ENCODE assay signal across 19 cellular contexts in the genomic region with DNA sequence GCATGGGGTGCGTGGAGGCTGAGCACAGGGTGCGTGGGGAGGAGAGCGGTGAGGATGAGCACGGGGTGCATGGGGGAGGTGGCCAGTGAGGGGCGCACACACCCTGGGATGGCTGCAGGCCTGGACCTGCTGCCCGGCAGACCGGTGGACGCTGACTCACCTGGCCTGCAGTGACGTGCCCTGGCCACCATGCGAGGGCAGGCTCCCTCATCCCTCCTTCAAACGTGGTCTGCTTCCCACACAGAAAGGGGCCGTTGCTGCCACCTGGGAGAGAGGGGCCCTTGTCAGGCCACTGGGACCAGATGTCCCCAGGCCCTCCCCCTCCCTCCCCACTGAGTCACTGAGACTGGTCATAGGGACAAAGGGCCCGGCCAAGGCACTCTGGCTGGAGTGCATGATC. TPM values are rescaled to one million over a fixed set of nuclear protein-coding genes. Genes with fewer than 3 reads are reported as not detected.
DNase-seq lines count a peak whose midpoint lies in the region; TF ChIP-seq lines count a peak whose summit lies in the region.
"Had no signal": no experiment of that assay in that cellular context is flagged by ENCODE, and none has a peak within 500 bp of the region (broad histone marks: within the 10 kb centered on the region; RNA-seq: fewer than 3 reads in every experiment).

No MANE protein-coding gene starts in this region.

- H3K4me1 ChIP-seq in osteoblast (ENCODE audit: insufficient read depth, low read length) (no peaks in the 10 kb centered on the region), right atrium auricular region (no peaks in the 10 kb centered on the region), esophagus squamous epithelium (peaks cover 0 to 15% (median 1%) of the 10 kb centered on the region in 3 donors)
- H3K4me1 ChIP-seq: ascending aorta had no signal

- no peak overlapping the region for H3K4me2 ChIP-seq in osteoblast (ENCODE audit: insufficient read depth, low read length)

- no peak overlapping the region for H3K27ac ChIP-seq in brain microvascular endothelial cell
- H3K27ac ChIP-seq in osteoblast (ENCODE audit: low read depth, low read length), result no peak overlapping the region
- H3K27ac ChIP-seq in right atrium auricular region, result no peak overlapping the region
- no peak overlapping the region for H3K27ac ChIP-seq in esophagus squamous epithelium
- H3K27ac ChIP-seq: ascending aorta, C4-2B, epithelial cell of prostate had no signal

- H3K4me3 ChIP-seq in brain microvascular endothelial cell (ENCODE audit: low read depth, low read length) (no peak overlapping the region), osteoblast (ENCODE audit: insufficient read depth, low read length) (no peak overlapping the region), right atrium auricular region (no peak overlapping the region), esophagus squamous epithelium (no peak overlapping the region)
- H3K4me3 ChIP-seq: ascending aorta had no signal

- H2AFZ ChIP-seq in osteoblast (ENCODE audit: low read length), result no peak overlapping the region

- no peaks in the 10 kb centered on the region for H4K20me1 ChIP-seq in osteoblast (ENCODE audit: insufficient read depth, low read length)

- no peak for TF ChIP-seq POLR2A in esophagus squamous epithelium (IDR thresholded peaks at IDR 0.05)

- peak; percentile 38 for DNase-seq in HK-2 (ENCODE audit: unreplicated experiment)
- no peak for DNase-seq in brain microvascular endothelial cell
- peak; percentile 95 for DNase-seq in osteoblast (ENCODE audit: insufficient read length, low spot score, missing footprints)
- no peak for DNase-seq in right atrium auricular region (ENCODE audit: low spot score)
- no peak for DNase-seq in esophagus squamous epithelium (lab: John Stamatoyannopoulos, UW)
- DNase-seq: activated CD4-positive, alpha-beta T cell treated with anti-CD3 and anti-CD28 coated beads for 48 hours; activated naive CD4-positive, alpha-beta T cell treated with anti-CD3 and anti-CD28 coated beads for 36 hours; activated T-cell treated with anti-CD3 and anti-CD28 coated beads for 4 hours; DMS79; naive thymus-derived CD8-positive, alpha-beta T cell; NCI-H1694; NCI-H2227 treated with DMSO at 0.1 percent for 48 hours; Right ventricle myocardium superior; stimulated activated naive CD8-positive, alpha-beta T cell treated with anti-CD3 and anti-CD28 coated beads, Interleukin-15, Interleukin-2, amounts not matched to agents 100 U/mL and 50 U/mL, for 24 hours had no signal

- intact Hi-C loops in esophagus squamous epithelium (cut with DNase I), result no loop called here

- TF ChIP-seq CTCF in brain microvascular endothelial cell (IDR thresholded peaks at IDR 0.05; ENCODE audit: low read depth, low read length, missing control alignments), result peak; percentile 33
- TF ChIP-seq CTCF in osteoblast (IDR thresholded peaks at IDR 0.05; ENCODE audit: extremely low read depth, low read depth, low read length), result no peak
- no peak for TF ChIP-seq CTCF in right atrium auricular region (IDR thresholded peaks at IDR 0.05)
- TF ChIP-seq CTCF in esophagus squamous epithelium (IDR thresholded peaks at IDR 0.05), result peak in 1 of 6 experiments; percentile 26

- H3K27me3 ChIP-seq in brain microvascular endothelial cell (replicated peaks) (no peaks in the 10 kb centered on the region), osteoblast (ENCODE audit: insufficient read depth, low read length) (no peaks in the 10 kb centered on the region), right atrium auricular region (no peaks in the 10 kb centered on the region), esophagus squamous epithelium (no peaks in the 10 kb centered on the region)
- H3K27me3 ChIP-seq: ascending aorta had no signal

- in situ Hi-C loops in brain microvascular endothelial cell (cut with HindIII; ENCODE audit: low pct_ligation_motif_present, low sequenced_read_pairs), result no loop called here

- H3K9me3 ChIP-seq in osteoblast (ENCODE audit: low read depth, low read length), result no peaks in the 10 kb centered on the region
- no peaks in the 10 kb centered on the region for H3K9me3 ChIP-seq in right atrium auricular region
- H3K9me3 ChIP-seq in esophagus squamous epithelium, result no peaks in the 10 kb centered on the region
- H3K9me3 ChIP-seq: ascending aorta had no signal

- H3K36me3 ChIP-seq in brain microvascular endothelial cell (replicated peaks), result no peaks in the 10 kb centered on the region
- no peaks in the 10 kb centered on the region for H3K36me3 ChIP-seq in osteoblast (ENCODE audit: insufficient read depth, low read length)
- H3K36me3 ChIP-seq in right atrium auricular region, result peaks cover 11% of the 10 kb centered on the region
- peaks cover 0 to 52% (median 0%) of the 10 kb centered on the region in 3 donors for H3K36me3 ChIP-seq in esophagus squamous epithelium

- H3K79me2 ChIP-seq in osteoblast (ENCODE audit: insufficient read depth, low read length), result no peaks in the 10 kb centered on the region

- WGBS in esophagus squamous epithelium, 2 donors, result 52 to 64% methylated on average over 4 to 9 of the region's 13 CpGs

RNA-seq across cellular contexts. Expression of gene APRT, which starts 20.1 kb away (rescaled TPM):
- total RNA-seq in osteoblast (41.8 and 53.6 TPM in 2 replicates), right atrium auricular region (10 to 100 TPM; 50.6 to 90.4 TPM), esophagus squamous epithelium (100 to 1,000 TPM; 186 to 314 (median 250) TPM)

RNA-seq across cellular contexts. Expression of gene GALNS, which starts 24.9 kb away (rescaled TPM):
- total RNA-seq in osteoblast, result 43.6 and 48.1 TPM in 2 replicates
- total RNA-seq in right atrium auricular region, result 10 to 100 TPM; 12.6 to 18.8 TPM
- total RNA-seq in esophagus squamous epithelium, result 10 to 100 TPM in 3 of 4 donors, 1 to 10 TPM in 1; 9.5 to 24.2 (median 20.5) TPM

RNA-seq across cellular contexts. Expression of gene TRAPPC2L, which starts 25.1 kb away (rescaled TPM):
- total RNA-seq in osteoblast (43.1 and 47.7 TPM in 2 replicates), right atrium auricular region (10 to 100 TPM; 30.7 to 33.0 TPM), esophagus squamous epithelium (10 to 100 TPM; 20.7 to 29.7 (median 24.7) TPM)

RNA-seq across cellular contexts. Expression of gene CDT1, which starts 28.2 kb away (rescaled TPM):
- total RNA-seq in osteoblast (2.9 TPM in 2 replicates), right atrium auricular region (1 to 10 TPM in 1 of 2 donors, under 1 TPM in 1; 0.39 to 1.3 TPM), esophagus squamous epithelium (10 to 100 TPM in 3 of 4 donors, 1 to 10 TPM in 1; 7.7 to 20.7 (median 11.2) TPM)
- total RNA-seq: ascending aorta had no signal

RNA-seq across cellular contexts. Expression of gene PABPN1L, which starts 34.6 kb away (rescaled TPM):
- total RNA-seq in osteoblast, result not detected in 2 replicates
- total RNA-seq in right atrium auricular region, result not detected
- not detected for total RNA-seq in esophagus squamous epithelium
- total RNA-seq: activated naive CD4-positive, alpha-beta T cell treated with anti-CD3 and anti-CD28 coated beads for 36 hours; ascending aorta; lung microvascular endothelial cell; M059J; naive thymus-derived CD8-positive, alpha-beta T cell; Right ventricle myocardium superior had no signal

Comparison
In these comparisons a context has a peak if more than half of its experiments do, and no peak if none do; other contexts are left out.
1. DNase-seq: peak in HK-2 (single experiment) and osteoblast (single experiment); none in brain microvascular endothelial cell (single experiment), right atrium auricular region (single experiment) and esophagus squamous epithelium (single experiment).